In the genomic region with DNA sequence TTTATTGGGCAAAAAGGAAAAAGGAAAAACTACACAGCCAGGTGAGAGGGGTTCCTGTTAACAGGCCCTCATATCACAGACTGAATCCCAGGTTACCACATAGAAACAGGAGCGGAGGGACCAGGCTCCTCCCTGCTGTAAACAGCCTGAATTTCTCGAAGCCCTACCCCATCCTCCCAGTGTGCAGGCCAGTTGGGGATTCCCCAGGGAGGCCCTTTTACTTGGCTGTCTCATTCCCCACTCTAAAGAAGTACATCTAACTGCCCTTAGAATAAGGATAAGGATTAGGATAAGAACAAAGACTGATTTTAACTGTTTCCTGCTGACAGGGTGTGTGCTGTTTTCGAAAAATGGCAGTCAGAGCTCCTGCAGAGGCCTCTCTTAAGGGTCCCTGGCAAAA, we compare ENCODE assay signal across 25 cellular contexts.
"Had no signal": no experiment of that assay in that cellular context is flagged by ENCODE, and none has a peak within 500 bp of the region (broad histone marks: within the 10 kb centered on the region; RNA-seq: fewer than 3 reads in every experiment).

No MANE protein-coding gene starts in this region.

- ATAC-seq: activated CD4-positive, alpha-beta T cell treated with anti-CD3 and anti-CD28 coated beads for 36 hours; activated CD8-positive, alpha-beta T cell treated with anti-CD3 and anti-CD28 coated beads, Interleukin-2, amount 10 ng/mL, durations not matched to agents 7 days and 5 days; PC-3 had no signal

- H3K4me3 ChIP-seq: ascending aorta, cardiac muscle cell, Peyer's patch, SK-N-MC had no signal

- H3K36me3 ChIP-seq: ascending aorta, cardiac muscle cell, Peyer's patch had no signal

- H3K4me1 ChIP-seq: ascending aorta, Peyer's patch had no signal

- H3K27me3 ChIP-seq: ascending aorta, cardiac muscle cell, Peyer's patch had no signal

- H3K27ac ChIP-seq: ascending aorta, cardiac muscle cell, KMS-11, Peyer's patch, SK-N-MC had no signal

- DNase-seq: activated CD4-positive, alpha-beta T cell treated with anti-CD3 and anti-CD28 coated beads for 36 hours; activated CD4-positive, alpha-beta T cell treated with anti-CD3 and anti-CD28 coated beads, Interleukin-2, amount 10 ng/mL, durations not matched to agents 7 days and 5 days; activated CD4-positive, alpha-beta T cell treated with anti-CD3 and anti-CD28 coated beads, Interleukin-2, amount 50 U/mL, for 48 hours; activated CD8-positive, alpha-beta T cell treated with anti-CD3 and anti-CD28 coated beads, Interleukin-2, amount 10 ng/mL, durations not matched to agents 7 days and 5 days; activated gamma-delta T cell; activated naive CD4-positive, alpha-beta T cell treated with Interleukin-2 at 50 U/mL for 16 hours; activated naive CD8-positive, alpha-beta T cell treated with anti-CD3 and anti-CD28 coated beads, Interleukin-2, amount 10 ng/mL, durations not matched to agents 7 days and 5 days; activated T-cell treated with anti-CD3 and anti-CD28 coated beads, Interleukin-2, amount 50 U/mL, for 24 hours; amygdala; NCI-H1105; NCI-H1417 treated with DMSO at 0.1 percent for 48 hours; NCI-H187 treated with DMSO at 0.1 percent for 48 hours; NCI-H2081 treated with DMSO at 0.1 percent for 48 hours; NCI-H345; NCI-H524 treated with DMSO at 0.1 percent for 48 hours; NCI-H748 treated with DMSO at 0.1 percent for 48 hours; NK-92 treated with Interleukin-12 subunit alpha and Interleukin-12 subunit beta, amount 100 ng/mL, for 24 hours; PC-3; Peyer's patch; Right ventricle myocardium superior; T1000 had no signal
